ENCODE assay signal across 9 cellular contexts in genomic region chr7:44534501-44534900, GRCh38. TPM values are rescaled to one million over a fixed set of nuclear protein-coding genes. Genes with fewer than 3 reads are reported as not detected.
DNase-seq lines count a peak whose midpoint lies in the region; ATAC-seq, FAIRE-seq and TF ChIP-seq lines count a peak whose summit lies in the region.
"Had no signal": no experiment of that assay in that cellular context is flagged by ENCODE, and none has a peak within 500 bp of the region (broad histone marks: within the 10 kb centered on the region; RNA-seq: fewer than 3 reads in every experiment).

No MANE protein-coding gene starts in this region.

- no peak overlapping the region for H3K4me3 Mint-ChIP-seq in CD4-positive, alpha-beta memory T cell
- no peak overlapping the region for H3K4me3 Mint-ChIP-seq in progenitor cell of endocrine pancreas (ENCODE audit: low read depth)

- intact Hi-C loops in CD4-positive, alpha-beta memory T cell (cut with micrococcal nuclease), result no loop called here
- intact Hi-C loops in endothelial cell of umbilical vein (cut with micrococcal nuclease), result no loop called here

- no peaks in the 10 kb centered on the region for H3K9me1 ChIP-seq in endothelial cell of umbilical vein (replicated peaks; ENCODE audit: control insufficient read depth, extremely low read depth, insufficient read depth, low read length)

- H3K4me1 Mint-ChIP-seq in CD4-positive, alpha-beta memory T cell, result peaks cover 0 to 3% (median 0%) of the 10 kb centered on the region in 4 donors
- peaks cover 15% of the 10 kb centered on the region for H3K4me1 Mint-ChIP-seq in progenitor cell of endocrine pancreas (ENCODE audit: low read depth)

- CTCF ChIA-PET in CD4-positive, alpha-beta memory T cell (lab: Charles Lee; ENCODE audit: partially characterized antibody), result interaction anchor here (0.7 to 2.1 kb wide), 11 partner anchors 8 to 277 kb away, joined by 3 to 5 read pairs (median 4); partner anchors contain the start of gene NUDCD3
- CTCF ChIA-PET in endothelial cell of umbilical vein (lab: Charles Lee), result interaction anchor here (0.6 to 3.6 kb wide), 31 partner anchors 8 to 389 kb away, joined by 3 to 20 read pairs (median 4); partner anchors contain the start of genes DDX56 and NUDCD3

- peak; percentile 52 for ATAC-seq in GM21529 (IDR thresholded peaks at IDR 0.05; ENCODE audit: unreplicated experiment)
- ATAC-seq in gastroesophageal sphincter, result no peak
- ATAC-seq in HG03039 (IDR thresholded peaks at IDR 0.05; ENCODE audit: unreplicated experiment), result no peak

- no peaks in the 10 kb centered on the region for H3K4me1 ChIP-seq in CD4-positive, alpha-beta memory T cell (ENCODE audit: insufficient read depth, low read length)
- H3K4me1 ChIP-seq in endothelial cell of umbilical vein (ENCODE audit: control insufficient read depth, extremely low read depth, insufficient read depth, low read length) (no peaks in the 10 kb centered on the region), gastroesophageal sphincter (no peaks in the 10 kb centered on the region)

- no peaks in the 10 kb centered on the region for H3K36me3 Mint-ChIP-seq in CD4-positive, alpha-beta memory T cell
- H3K36me3 Mint-ChIP-seq in progenitor cell of endocrine pancreas (ENCODE audit: insufficient read depth), result peaks cover 27% of the 10 kb centered on the region

- H3K27ac ChIP-seq in CD4-positive, alpha-beta memory T cell (ENCODE audit: low read depth, low read length), result no peak overlapping the region
- H3K27ac ChIP-seq in endothelial cell of umbilical vein (ENCODE audit: insufficient read depth, low read depth, low read length), result no peak overlapping the region
- H3K27ac ChIP-seq in gastroesophageal sphincter, result no peak overlapping the region

- POLR2A ChIA-PET in CD4-positive, alpha-beta memory T cell (lab: Charles Lee; ENCODE audit: partially characterized antibody), result interaction anchor here (2.2 kb wide), 1 partner anchor 44 kb away, joined by 9 read pairs; the partner anchor contains the start of gene NUDCD3
- POLR2A ChIA-PET in endothelial cell of umbilical vein (lab: Charles Lee), result interaction anchor here (0.7 kb wide), 1 partner anchor 151 kb away, joined by 6 read pairs; no protein-coding TSS in a partner anchor

- no TSS peak for BruUV-seq in endothelial cell of umbilical vein (replicated peaks; lab: Mats Ljungman, UMichigan)

- H3K9me3 ChIP-seq in CD4-positive, alpha-beta memory T cell (ENCODE audit: control insufficient read depth in 1 of 2, low read length in 2 of 2), result no peaks in the 10 kb centered on the region
- H3K9me3 ChIP-seq in endothelial cell of umbilical vein (replicated peaks; ENCODE audit: control insufficient read depth, insufficient read depth, low read length), result no peaks in the 10 kb centered on the region
- no peaks in the 10 kb centered on the region for H3K9me3 ChIP-seq in gastroesophageal sphincter

- no peaks in the 10 kb centered on the region for H3K36me3 ChIP-seq in CD4-positive, alpha-beta memory T cell (ENCODE audit: insufficient read depth, low read length)
- no peaks in the 10 kb centered on the region for H3K36me3 ChIP-seq in endothelial cell of umbilical vein (ENCODE audit: control insufficient read depth in 2 of 2, extremely low read depth in 1 of 2, insufficient read depth in 2 of 2, low read length in 2 of 2)
- no peaks in the 10 kb centered on the region for H3K36me3 ChIP-seq in gastroesophageal sphincter

- H2AFZ ChIP-seq in endothelial cell of umbilical vein (ENCODE audit: low read depth, low read length), result no peak overlapping the region

- WGBS in gastroesophageal sphincter (ENCODE audit: low coverage in 1 of 2), 2 donors, result no CpG with 5 or more reads among the region's 7 CpGs

- no peak for TF ChIP-seq EP300 in gastroesophageal sphincter (IDR thresholded peaks at IDR 0.05)

- no peak overlapping the region for H3K4me2 ChIP-seq in endothelial cell of umbilical vein (ENCODE audit: insufficient read depth, low read length)

- DNase-seq in CD4-positive, alpha-beta memory T cell, result peak; percentile 17 to 47 (median 43)
- DNase-seq in NCI-H2029 treated with DMSO at 0.1 percent for 48 hours (lab: John Stamatoyannopoulos, UW) (peak; percentile 7), endothelial cell of umbilical vein (ENCODE audit: low read depth, low spot score) (peak; percentile 21), progenitor cell of endocrine pancreas (ENCODE audit: low spot score, unreplicated experiment) (peak; percentile 23)
- DNase-seq in activated CD4-positive, alpha-beta T cell treated with anti-CD3 and anti-CD28 coated beads for 4 hours, result peak; percentile 27 to 28

- TF ChIP-seq CTCF in endothelial cell of umbilical vein (IDR thresholded peaks at IDR 0.05; ENCODE audit: extremely low read depth in 1 of 2, insufficient read depth in 1 of 2, low read depth in 1 of 2, low read length in 2 of 2), result peak; percentile 75 to 81
- TF ChIP-seq CTCF in progenitor cell of endocrine pancreas (IDR thresholded peaks at IDR 0.05; ENCODE audit: unreplicated experiment), result peak; percentile 66
- TF ChIP-seq CTCF in gastroesophageal sphincter (IDR thresholded peaks at IDR 0.05), result peak in 2 of 4 experiments; percentile 8 to 36

- no peak overlapping the region for H3K4me3 ChIP-seq in CD4-positive, alpha-beta memory T cell (ENCODE audit: low read length in 2 of 2)
- H3K4me3 ChIP-seq in endothelial cell of umbilical vein (replicated peaks in 1 of 3; ENCODE audit: insufficient read depth in 1 of 3, low read depth in 1 of 3, low read length in 3 of 3) (no peak overlapping the region), gastroesophageal sphincter (no peak overlapping the region)

- H3K79me2 ChIP-seq in endothelial cell of umbilical vein (ENCODE audit: control insufficient read depth, insufficient read depth, low read length), result no peaks in the 10 kb centered on the region

- dilution Hi-C loops in endothelial cell of umbilical vein (cut with MboI; ENCODE audit: extremely low pct_ligation_motif_present, low sequenced_read_pairs), result no loop called here

- H3K9ac ChIP-seq in endothelial cell of umbilical vein (replicated peaks; ENCODE audit: extremely low read depth, insufficient read depth, low read length), result no peak overlapping the region

- no peaks in the 10 kb centered on the region for H3K27me3 ChIP-seq in CD4-positive, alpha-beta memory T cell (ENCODE audit: insufficient read depth, low read length)
- H3K27me3 ChIP-seq in endothelial cell of umbilical vein (ENCODE audit: control insufficient read depth in 2 of 2, insufficient read depth in 2 of 2, low read length in 2 of 2) (no peaks in the 10 kb centered on the region), gastroesophageal sphincter (no peaks in the 10 kb centered on the region)

- H3K27me3 Mint-ChIP-seq in CD4-positive, alpha-beta memory T cell, result no peaks in the 10 kb centered on the region
- no peaks in the 10 kb centered on the region for H3K27me3 Mint-ChIP-seq in progenitor cell of endocrine pancreas

- H3K27ac Mint-ChIP-seq in CD4-positive, alpha-beta memory T cell, result no peak overlapping the region
- peak overlapping the region; percentile 93 for H3K27ac Mint-ChIP-seq in progenitor cell of endocrine pancreas

- TF ChIP-seq POLR2A in endothelial cell of umbilical vein (IDR thresholded peaks at IDR 0.05; ENCODE audit: low read depth, low read length), result no peak
- TF ChIP-seq POLR2A in gastroesophageal sphincter (IDR thresholded peaks at IDR 0.05), result no peak

- H4K20me1 ChIP-seq in endothelial cell of umbilical vein (replicated peaks; ENCODE audit: control insufficient read depth, extremely low read depth, insufficient read depth, low read length), result no peaks in the 10 kb centered on the region

- FAIRE-seq in endothelial cell of umbilical vein (lab: Jason Lieb, UNC), result peak; percentile 71

- peaks cover 0 to 2% (median 0%) of the 10 kb centered on the region in 8 donors for H3K9me3 Mint-ChIP-seq in CD4-positive, alpha-beta memory T cell
- no peaks in the 10 kb centered on the region for H3K9me3 Mint-ChIP-seq in progenitor cell of endocrine pancreas (ENCODE audit: low read depth)

RNA-seq across cellular contexts. Expression of gene NPC1L1, which starts 6.6 kb away (rescaled TPM):
- under 1 TPM; 0.19 to 0.23 TPM for total RNA-seq in CD4-positive, alpha-beta memory T cell
- not detected for polyA plus RNA-seq in CD4-positive, alpha-beta memory T cell
- not detected in 2 replicates for total RNA-seq in endothelial cell of umbilical vein
- not detected in 2 replicates for polyA plus RNA-seq in endothelial cell of umbilical vein
- polyA plus RNA-seq in endothelial cell of umbilical vein (2011; cell fraction: cytosol; rRNA removed), result not detected in 2 replicates
- not detected in 2 replicates for polyA plus RNA-seq in endothelial cell of umbilical vein (2011; cell fraction: nucleus; rRNA removed)
- not detected in 2 replicates for polyA plus RNA-seq in endothelial cell of umbilical vein (2012)
- polyA minus RNA-seq in endothelial cell of umbilical vein, result not detected in 2 replicates
- polyA minus RNA-seq in endothelial cell of umbilical vein (2011; cell fraction: cytosol; rRNA and poly(A)+ RNA removed), result not detected
- not detected in 2 replicates for polyA minus RNA-seq in endothelial cell of umbilical vein (2011; cell fraction: nucleus; rRNA and poly(A)+ RNA removed)
- 21.0 and 21.2 TPM in 2 replicates for total RNA-seq in progenitor cell of endocrine pancreas
- total RNA-seq in gastroesophageal sphincter, result under 1 TPM in 3 of 4 donors, not detected in 1; 0.08 to 0.27 (median 0.16) TPM
- total RNA-seq: skeletal muscle tissue had no signal

RNA-seq across cellular contexts. Expression of gene DDX56, which starts 39.2 kb away (rescaled TPM):
- total RNA-seq in CD4-positive, alpha-beta memory T cell, result 100 to 1,000 TPM; 109 to 114 TPM
- 10 to 100 TPM; 48.9 to 50.5 TPM for polyA plus RNA-seq in CD4-positive, alpha-beta memory T cell
- 93.4 and 96.6 TPM in 2 replicates for total RNA-seq in endothelial cell of umbilical vein
- polyA plus RNA-seq in endothelial cell of umbilical vein, result 94.7 and 102 TPM in 2 replicates
- polyA plus RNA-seq in endothelial cell of umbilical vein (2011; cell fraction: cytosol; rRNA removed), result 66.4 and 67.2 TPM in 2 replicates
- 272 and 287 TPM in 2 replicates for polyA plus RNA-seq in endothelial cell of umbilical vein (2011; cell fraction: nucleus; rRNA removed)
- polyA plus RNA-seq in endothelial cell of umbilical vein (2012), result 61.9 and 86.4 TPM in 2 replicates
- polyA minus RNA-seq in endothelial cell of umbilical vein, result 79.2 and 98.5 TPM in 2 replicates
- polyA minus RNA-seq in endothelial cell of umbilical vein (2011; cell fraction: cytosol; rRNA and poly(A)+ RNA removed), result 69.1 TPM
- 54.5 and 59.4 TPM in 2 replicates for polyA minus RNA-seq in endothelial cell of umbilical vein (2011; cell fraction: nucleus; rRNA and poly(A)+ RNA removed)
- 111 and 120 TPM in 2 replicates for total RNA-seq in progenitor cell of endocrine pancreas
- 10 to 100 TPM; 34.2 to 46.4 (median 41.4) TPM for total RNA-seq in gastroesophageal sphincter

RNA-seq across cellular contexts. Expression of gene NUDCD3, which starts 44.0 kb away (rescaled TPM):
- 100 to 1,000 TPM; 100 to 108 TPM for total RNA-seq in CD4-positive, alpha-beta memory T cell
- 10 to 100 TPM; 55.2 to 61.8 TPM for polyA plus RNA-seq in CD4-positive, alpha-beta memory T cell
- 117 and 137 TPM in 2 replicates for total RNA-seq in endothelial cell of umbilical vein
- polyA plus RNA-seq in endothelial cell of umbilical vein, result 39.4 and 50.6 TPM in 2 replicates
- polyA plus RNA-seq in endothelial cell of umbilical vein (2011; cell fraction: cytosol; rRNA removed), result 48.7 and 53.4 TPM in 2 replicates
- 82.9 and 92.9 TPM in 2 replicates for polyA plus RNA-seq in endothelial cell of umbilical vein (2011; cell fraction: nucleus; rRNA removed)
- 69.6 and 73.3 TPM in 2 replicates for polyA plus RNA-seq in endothelial cell of umbilical vein (2012)
- polyA minus RNA-seq in endothelial cell of umbilical vein, result 120 TPM in 2 replicates
- polyA minus RNA-seq in endothelial cell of umbilical vein (2011; cell fraction: cytosol; rRNA and poly(A)+ RNA removed), result 13.2 TPM
- polyA minus RNA-seq in endothelial cell of umbilical vein (2011; cell fraction: nucleus; rRNA and poly(A)+ RNA removed), result 42.1 and 42.9 TPM in 2 replicates
- 86.2 and 89.0 TPM in 2 replicates for total RNA-seq in progenitor cell of endocrine pancreas
- 10 to 100 TPM; 57.0 to 92.3 (median 75.2) TPM for total RNA-seq in gastroesophageal sphincter

RNA-seq across cellular contexts. Expression of gene TMED4, which starts 47.5 kb away (rescaled TPM):
- total RNA-seq in CD4-positive, alpha-beta memory T cell, result 100 to 1,000 TPM; 108 to 110 TPM
- polyA plus RNA-seq in CD4-positive, alpha-beta memory T cell, result 10 to 100 TPM; 65.4 to 68.1 TPM
- total RNA-seq in endothelial cell of umbilical vein (63.4 and 65.4 TPM in 2 replicates), progenitor cell of endocrine pancreas (117 and 119 TPM in 2 replicates), gastroesophageal sphincter (100 to 1,000 TPM; 124 to 193 (median 160) TPM)
- polyA plus RNA-seq in endothelial cell of umbilical vein, result 89.7 and 116 TPM in 2 replicates
- polyA plus RNA-seq in endothelial cell of umbilical vein (2011; cell fraction: cytosol; rRNA removed), result 48.1 and 59.8 TPM in 2 replicates
- polyA plus RNA-seq in endothelial cell of umbilical vein (2011; cell fraction: nucleus; rRNA removed), result 140 and 162 TPM in 2 replicates
- 44.3 and 46.6 TPM in 2 replicates for polyA plus RNA-seq in endothelial cell of umbilical vein (2012)
- 61.7 and 62.7 TPM in 2 replicates for polyA minus RNA-seq in endothelial cell of umbilical vein
- 102 TPM for polyA minus RNA-seq in endothelial cell of umbilical vein (2011; cell fraction: cytosol; rRNA and poly(A)+ RNA removed)
- polyA minus RNA-seq in endothelial cell of umbilical vein (2011; cell fraction: nucleus; rRNA and poly(A)+ RNA removed), result 42.7 and 55.5 TPM in 2 replicates

Comparison
In these comparisons a context has a peak if more than half of its experiments do, and no peak if none do; other contexts are left out.
1. RNA of gene NPC1L1, which starts 6.6 kb away (total RNA-seq): 21.0 to 21.2 TPM in progenitor cell of endocrine pancreas; 0.19 to 0.23 TPM in CD4-positive, alpha-beta memory T cell, 0.08 to 0.27 TPM in gastroesophageal sphincter and not detected in endothelial cell of umbilical vein; every median in the first group is over 10 times any median in the second.
2. Peak in every context shown above with its lines, with median percentiles within 50 percentile points of each other: DNase-seq.